ENCODE assay signal across 1 cellular context in the genomic region with DNA sequence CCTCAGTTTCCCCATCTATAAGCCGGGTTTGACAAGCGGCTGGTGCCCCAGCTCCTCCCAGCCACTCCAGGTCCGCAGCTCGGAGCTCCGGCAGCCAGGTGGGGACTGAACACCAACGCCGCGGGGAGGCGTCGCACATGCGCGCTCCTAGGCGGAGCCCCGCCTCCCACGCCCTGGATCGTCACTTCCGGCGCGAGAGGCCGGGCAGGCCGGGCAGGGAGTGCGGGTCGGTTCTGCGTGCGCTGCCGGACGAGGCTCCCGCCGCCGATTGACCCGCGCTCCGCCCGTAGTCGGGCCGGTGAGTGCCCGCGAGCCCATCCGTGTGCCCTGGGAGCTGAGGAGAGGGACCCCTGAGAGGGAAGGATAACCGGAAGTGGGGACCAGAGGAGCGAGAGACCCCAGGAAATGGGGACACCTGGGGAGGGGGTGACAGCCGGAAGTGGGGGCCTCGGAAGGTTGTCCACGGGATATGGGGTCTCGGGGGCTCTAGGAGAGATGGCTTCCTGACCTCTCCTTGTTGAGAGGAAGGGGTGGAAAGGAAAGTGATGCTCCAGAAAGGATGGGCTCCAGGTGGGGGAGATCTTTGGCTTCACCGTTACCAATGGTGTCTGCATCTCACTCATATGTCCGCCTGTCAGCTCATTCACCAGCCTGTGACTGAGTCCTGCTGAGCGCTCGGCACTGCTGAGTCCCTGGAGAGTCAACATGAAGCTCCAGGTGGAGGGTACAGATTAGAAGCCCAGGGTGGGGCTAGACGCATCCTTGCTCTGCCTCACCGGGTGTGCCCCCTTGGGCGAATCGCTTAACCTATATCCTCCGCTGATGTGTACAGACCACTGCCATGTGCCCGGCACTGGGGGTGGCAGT.
TF ChIP-seq lines count a peak whose summit lies in the region.

Gene TTPAL (plus strand): TSS at position 181 of the 867 bp plus-strand sequence. CDS start 4,126 bp downstream, outside the sequence.

TF ChIP-seq in K562, 482 proteins besides CTCF, POLR2A, EP300 and RAD21 (continued from another document and continues in another):
- TF ChIP-seq ETS1 (conservative IDR thresholded peaks at IDR 0.05; ENCODE audit: control insufficient read depth, low read depth, low read length) (peak; percentile 61; the same call in 1 of the 2 replicates), FUS (optimal IDR thresholded peaks at IDR 0.05; ENCODE audit: low read depth, low read length) (peak; percentile 27), RREB1 (CRISPR knock-in tag; IDR thresholded peaks at IDR 0.05) (0 out of 2 replicates have a peak, but pooled peaks have one; percentile 55), CBX3 (IDR thresholded peaks at IDR 0.05; ENCODE audit: borderline replicate concordance in 1 of 2, low read length in 2 of 2) (0 out of 3 replicates have a peak, but pooled peaks of 1 of the 2 experiments have one; percentile 35), HMGN3 (IDR thresholded peaks at IDR 0.05; ENCODE audit: borderline replicate concordance, extremely low read depth, insufficient read length, low read depth, low read length) (peak; percentile 57), POLR3A (IDR thresholded peaks at IDR 0.05; ENCODE audit: borderline replicate concordance, extremely low read depth, insufficient read depth, insufficient read length) (no peak), ZNF444 (CRISPR knock-in tag; IDR thresholded peaks at IDR 0.05) (no peak), ZNF175 (CRISPR knock-in tag; IDR thresholded peaks at IDR 0.05; ENCODE audit: low read depth) (no peak), ZBTB12 (CRISPR knock-in tag; IDR thresholded peaks at IDR 0.05) (peak; percentile 88), MLX (CRISPR knock-in tag; conservative IDR thresholded peaks at IDR 0.05) (0 out of 4 replicates have a peak, but pooled peaks of 1 of the 2 experiments have one; percentile 76), MYC (IDR thresholded peaks at IDR 0.05; ENCODE audit: low read depth, low read length) (peak; percentile 84), MYC (CRISPR knock-in tag; IDR thresholded peaks at IDR 0.05; ENCODE audit: borderline replicate concordance, low read depth) (no peak), ZNF224 (CRISPR knock-in tag; IDR thresholded peaks at IDR 0.05) (no peak), KAT7 (CRISPR knock-in tag; IDR thresholded peaks at IDR 0.05; ENCODE audit: borderline replicate concordance) (0 out of 2 replicates have a peak, but pooled peaks have one; percentile 74), POLR2AphosphoS2 (IDR thresholded peaks at IDR 0.05; ENCODE audit: low read length) (peak; percentile 84; the same call in 1 of the 2 replicates), NCOR1 (IDR thresholded peaks at IDR 0.05) (peak; percentile 30; the same call in 1 of the 2 replicates), ARID2 (IDR thresholded peaks at IDR 0.05) (no peak), ELF2 (CRISPR knock-in tag; IDR thresholded peaks at IDR 0.05) (peak; percentile 69; the same call in 1 of the 2 replicates), CXXC5 (CRISPR knock-in tag; IDR thresholded peaks at IDR 0.05) (peak; percentile 89), ETV1 (tag; conservative IDR thresholded peaks at IDR 0.05; ENCODE audit: low read depth) (peak; percentile 59), ZKSCAN1 (IDR thresholded peaks at IDR 0.05; ENCODE audit: low read depth, low read length) (0 out of 2 replicates have a peak, but pooled peaks have one; percentile 11), NFIX (CRISPR knock-in tag; IDR thresholded peaks at IDR 0.05; ENCODE audit: low read depth) (no peak)
- TF ChIP-seq, protein P1, sequence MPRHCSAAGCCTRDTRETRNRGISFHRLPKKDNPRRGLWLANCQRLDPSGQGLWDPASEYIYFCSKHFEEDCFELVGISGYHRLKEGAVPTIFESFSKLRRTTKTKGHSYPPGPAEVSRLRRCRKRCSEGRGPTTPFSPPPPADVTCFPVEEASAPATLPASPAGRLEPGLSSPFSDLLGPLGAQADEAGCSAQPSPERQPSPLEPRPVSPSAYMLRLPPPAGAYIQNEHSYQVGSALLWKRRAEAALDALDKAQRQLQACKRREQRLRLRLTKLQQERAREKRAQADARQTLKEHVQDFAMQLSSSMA (CRISPR knock-in tag; IDR thresholded peaks at IDR 0.05) = peak; percentile 78; the same call in 1 of the 2 replicates
- TF ChIP-seq, protein P2, sequence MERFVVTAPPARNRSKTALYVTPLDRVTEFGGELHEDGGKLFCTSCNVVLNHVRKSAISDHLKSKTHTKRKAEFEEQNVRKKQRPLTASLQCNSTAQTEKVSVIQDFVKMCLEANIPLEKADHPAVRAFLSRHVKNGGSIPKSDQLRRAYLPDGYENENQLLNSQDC (CRISPR knock-in tag; IDR thresholded peaks at IDR 0.05) = peak; percentile 63; the same call in 1 of the 2 replicates
- TF ChIP-seq, protein P3, sequence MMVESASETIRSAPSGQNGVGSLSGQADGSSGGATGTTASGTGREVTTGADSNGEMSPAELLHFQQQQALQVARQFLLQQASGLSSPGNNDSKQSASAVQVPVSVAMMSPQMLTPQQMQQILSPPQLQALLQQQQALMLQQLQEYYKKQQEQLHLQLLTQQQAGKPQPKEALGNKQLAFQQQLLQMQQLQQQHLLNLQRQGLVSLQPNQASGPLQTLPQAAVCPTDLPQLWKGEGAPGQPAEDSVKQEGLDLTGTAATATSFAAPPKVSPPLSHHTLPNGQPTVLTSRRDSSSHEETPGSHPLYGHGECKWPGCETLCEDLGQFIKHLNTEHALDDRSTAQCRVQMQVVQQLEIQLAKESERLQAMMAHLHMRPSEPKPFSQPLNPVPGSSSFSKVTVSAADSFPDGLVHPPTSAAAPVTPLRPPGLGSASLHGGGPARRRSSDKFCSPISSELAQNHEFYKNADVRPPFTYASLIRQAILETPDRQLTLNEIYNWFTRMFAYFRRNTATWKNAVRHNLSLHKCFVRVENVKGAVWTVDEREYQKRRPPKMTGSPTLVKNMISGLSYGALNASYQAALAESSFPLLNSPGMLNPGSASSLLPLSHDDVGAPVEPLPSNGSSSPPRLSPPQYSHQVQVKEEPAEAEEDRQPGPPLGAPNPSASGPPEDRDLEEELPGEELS (CRISPR knock-in tag; IDR thresholded peaks at IDR 0.05; ENCODE audit: borderline replicate concordance) = peak; percentile 76; the same call in 1 of the 2 replicates
- TF ChIP-seq, protein P4, sequence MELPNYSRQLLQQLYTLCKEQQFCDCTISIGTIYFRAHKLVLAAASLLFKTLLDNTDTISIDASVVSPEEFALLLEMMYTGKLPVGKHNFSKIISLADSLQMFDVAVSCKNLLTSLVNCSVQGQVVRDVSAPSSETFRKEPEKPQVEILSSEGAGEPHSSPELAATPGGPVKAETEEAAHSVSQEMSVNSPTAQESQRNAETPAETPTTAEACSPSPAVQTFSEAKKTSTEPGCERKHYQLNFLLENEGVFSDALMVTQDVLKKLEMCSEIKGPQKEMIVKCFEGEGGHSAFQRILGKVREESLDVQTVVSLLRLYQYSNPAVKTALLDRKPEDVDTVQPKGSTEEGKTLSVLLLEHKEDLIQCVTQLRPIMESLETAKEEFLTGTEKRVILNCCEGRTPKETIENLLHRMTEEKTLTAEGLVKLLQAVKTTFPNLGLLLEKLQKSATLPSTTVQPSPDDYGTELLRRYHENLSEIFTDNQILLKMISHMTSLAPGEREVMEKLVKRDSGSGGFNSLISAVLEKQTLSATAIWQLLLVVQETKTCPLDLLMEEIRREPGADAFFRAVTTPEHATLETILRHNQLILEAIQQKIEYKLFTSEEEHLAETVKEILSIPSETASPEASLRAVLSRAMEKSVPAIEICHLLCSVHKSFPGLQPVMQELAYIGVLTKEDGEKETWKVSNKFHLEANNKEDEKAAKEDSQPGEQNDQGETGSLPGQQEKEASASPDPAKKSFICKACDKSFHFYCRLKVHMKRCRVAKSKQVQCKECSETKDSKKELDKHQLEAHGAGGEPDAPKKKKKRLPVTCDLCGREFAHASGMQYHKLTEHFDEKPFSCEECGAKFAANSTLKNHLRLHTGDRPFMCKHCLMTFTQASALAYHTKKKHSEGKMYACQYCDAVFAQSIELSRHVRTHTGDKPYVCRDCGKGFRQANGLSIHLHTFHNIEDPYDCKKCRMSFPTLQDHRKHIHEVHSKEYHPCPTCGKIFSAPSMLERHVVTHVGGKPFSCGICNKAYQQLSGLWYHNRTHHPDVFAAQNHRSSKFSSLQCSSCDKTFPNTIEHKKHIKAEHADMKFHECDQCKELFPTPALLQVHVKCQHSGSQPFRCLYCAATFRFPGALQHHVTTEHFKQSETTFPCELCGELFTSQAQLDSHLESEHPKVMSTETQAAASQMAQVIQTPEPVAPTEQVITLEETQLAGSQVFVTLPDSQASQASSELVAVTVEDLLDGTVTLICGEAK (IDR thresholded peaks at IDR 0.05) = peak; percentile 91
- TF ChIP-seq, protein P4 (CRISPR knock-in tag; IDR thresholded peaks at IDR 0.05) = no peak
